In the genomic region with DNA sequence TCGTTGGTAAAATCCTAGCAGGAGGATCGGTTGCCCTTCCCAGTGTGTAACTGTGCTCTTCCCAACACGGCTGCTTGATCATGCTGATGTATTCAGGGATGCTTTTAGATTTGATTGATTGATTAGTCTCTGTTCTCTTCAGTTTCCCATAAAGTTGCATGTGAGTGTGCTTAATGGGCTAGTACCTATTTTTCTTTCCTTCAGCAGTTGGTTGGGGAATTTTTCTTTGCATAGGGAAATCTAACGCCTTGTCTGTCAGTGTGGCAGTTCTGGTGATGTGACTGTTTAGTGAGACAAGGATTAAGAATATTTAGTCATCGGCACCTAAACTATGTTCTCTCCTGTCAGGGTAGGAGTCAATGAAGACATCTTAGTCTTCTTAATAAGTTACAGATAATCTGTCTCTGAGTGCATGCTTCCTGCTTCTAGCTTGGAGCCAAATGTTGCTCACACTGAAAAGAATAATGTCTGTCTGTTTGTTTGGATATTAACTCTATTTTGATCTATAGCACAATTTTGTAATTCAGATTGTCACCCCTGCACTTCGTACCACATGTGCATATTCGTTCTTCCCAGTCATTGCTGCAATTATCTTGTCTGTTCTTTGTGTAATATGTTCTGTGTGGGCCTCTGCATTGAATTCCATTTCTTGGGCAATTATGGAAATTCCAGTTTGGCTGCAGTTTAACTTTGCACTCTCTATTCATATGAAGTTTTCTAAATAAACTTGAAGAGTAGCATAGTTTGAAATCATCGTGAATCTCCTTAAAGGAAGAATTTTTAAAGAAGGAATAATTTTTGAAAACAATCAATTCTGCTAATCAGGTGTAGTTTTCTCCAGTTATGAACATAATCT, we compare ENCODE assay signal across 14 cellular contexts.
DNase-seq lines count a peak whose midpoint lies in the region; ATAC-seq and TF ChIP-seq lines count a peak whose summit lies in the region.
"Had no signal": no experiment of that assay in that cellular context is flagged by ENCODE, and none has a peak within 500 bp of the region (broad histone marks: within the 10 kb centered on the region; RNA-seq: fewer than 3 reads in every experiment).

No MANE protein-coding gene starts in this region.

- H4K12ac ChIP-seq in trophoblast cell (ENCODE audit: low read depth, low read length) = no peak overlapping the region

- H3K4me3 ChIP-seq in fibroblast of pulmonary artery (replicated peaks; ENCODE audit: low read depth, low read length) (no peak overlapping the region), trophoblast cell (ENCODE audit: low read depth, low read length) (no peak overlapping the region)

- no peak overlapping the region for H2BK120ac ChIP-seq in trophoblast cell (ENCODE audit: insufficient read depth, low read length, poor library complexity)

- no peak overlapping the region for H2BK5ac ChIP-seq in trophoblast cell (ENCODE audit: low read depth, low read length, poor library complexity)

- ATAC-seq in stimulated activated memory B cell treated with anti-CD40 and anti-IgM and Interleukin-4, amounts not matched to agents 10 μg/mL and 1 μg/mL and 100 μg/mL, for 72 hours = no peak
- no peak for ATAC-seq in GM19467 (IDR thresholded peaks at IDR 0.05; ENCODE audit: unreplicated experiment)

- peaks cover 14% of the 10 kb centered on the region for H3K4me1 Mint-ChIP-seq in Calu3 (ENCODE audit: low read depth, unreplicated experiment)
- no peaks in the 10 kb centered on the region for H3K4me1 Mint-ChIP-seq in stimulated activated memory B cell treated with anti-CD40 and anti-IgM and Interleukin-4, amounts not matched to agents 10 μg/mL and 1 μg/mL and 100 μg/mL, for 72 hours

- no peaks in the 10 kb centered on the region for H3K27me3 Mint-ChIP-seq in Calu3 (ENCODE audit: unreplicated experiment)
- no peaks in the 10 kb centered on the region for H3K27me3 Mint-ChIP-seq in stimulated activated memory B cell treated with anti-CD40 and anti-IgM and Interleukin-4, amounts not matched to agents 10 μg/mL and 1 μg/mL and 100 μg/mL, for 72 hours

- CTCF ChIA-PET in Calu3 (lab: Charles Lee) = no interaction called here

- no peaks in the 10 kb centered on the region for H3K79me2 ChIP-seq in trophoblast cell (ENCODE audit: control insufficient read depth, insufficient read depth, low read length, poor library complexity)

- no peak overlapping the region for H2AFZ ChIP-seq in trophoblast cell (ENCODE audit: insufficient read depth, low read length, poor library complexity)

- peak overlapping the region; percentile 66 for H3K27ac Mint-ChIP-seq in Calu3 (ENCODE audit: unreplicated experiment)
- H3K27ac Mint-ChIP-seq in stimulated activated memory B cell treated with anti-CD40 and anti-IgM and Interleukin-4, amounts not matched to agents 10 μg/mL and 1 μg/mL and 100 μg/mL, for 72 hours = no peak overlapping the region
- H3K27ac Mint-ChIP-seq: H9 had no signal

- no peaks in the 10 kb centered on the region for H3K36me3 ChIP-seq in trophoblast cell (ENCODE audit: control insufficient read depth in 1 of 2, insufficient read depth in 2 of 2, low read length in 2 of 2)

- BruUV-seq in Calu3 (replicated peaks; lab: Mats Ljungman, UMichigan) = no TSS peak

- H3K14ac ChIP-seq in trophoblast cell (ENCODE audit: low read length) = no peak overlapping the region

- H3K9me3 ChIP-seq in trophoblast cell (ENCODE audit: insufficient read depth, low read depth, low read length) = no peaks in the 10 kb centered on the region

- no peak for DNase-seq in Calu3
- DNase-seq in amniotic epithelial cell (ENCODE audit: low read depth) = peak; percentile 34
- DNase-seq in fibroblast of pulmonary artery (ENCODE audit: low read depth) = peak; percentile 41
- peak; percentile 49 to 94 for DNase-seq in trophoblast cell
- no peak for DNase-seq in NK-92 treated with Interleukin-12 subunit alpha and Interleukin-12 subunit beta, amount 100 ng/mL, for 24 hours (lab: John Stamatoyannopoulos, UW)
- DNase-seq in activated CD8-positive, alpha-beta memory T cell treated with anti-CD3 and anti-CD28 coated beads, Interleukin-2, amount 50 U/mL, for 48 hours = no peak
- DNase-seq: Caco-2, EL, H9, NCI-H187 had no signal

- no peak overlapping the region for H3K4me3 Mint-ChIP-seq in Calu3 (ENCODE audit: low read depth, unreplicated experiment)
- H3K4me3 Mint-ChIP-seq in stimulated activated memory B cell treated with anti-CD40 and anti-IgM and Interleukin-4, amounts not matched to agents 10 μg/mL and 1 μg/mL and 100 μg/mL, for 72 hours = no peak overlapping the region
- H3K4me3 Mint-ChIP-seq: H9 had no signal

- no peak for TF ChIP-seq CTCF in Calu3 (IDR thresholded peaks at IDR 0.05; ENCODE audit: unreplicated experiment)
- no peak for TF ChIP-seq CTCF in fibroblast of pulmonary artery (IDR thresholded peaks at IDR 0.05; ENCODE audit: low read length, missing control alignments)

- no peak overlapping the region for H3K18ac ChIP-seq in trophoblast cell (ENCODE audit: low read length)

- H4K91ac ChIP-seq in trophoblast cell (ENCODE audit: low read depth, low read length) = no peak overlapping the region

- no peak overlapping the region for H3K9ac ChIP-seq in trophoblast cell (ENCODE audit: low read length)

- intact Hi-C loops in Calu3 (cut with micrococcal nuclease; ENCODE audit: unreplicated experiment) = no loop called here

- H3K4ac ChIP-seq in trophoblast cell (ENCODE audit: low read depth, low read length) = no peak overlapping the region

- H3K27me3 ChIP-seq in trophoblast cell (ENCODE audit: insufficient read depth, low read length) = no peaks in the 10 kb centered on the region

- H3K4me2 ChIP-seq in trophoblast cell (ENCODE audit: low read length) = no peak overlapping the region

- no peak overlapping the region for H2BK12ac ChIP-seq in trophoblast cell (ENCODE audit: low read length)

- H3K27ac ChIP-seq in trophoblast cell (ENCODE audit: low read depth, low read length) = no peak overlapping the region
- H3K27ac ChIP-seq: HL-60, RWPE1 had no signal

- no peak overlapping the region for H2AK5ac ChIP-seq in trophoblast cell (ENCODE audit: low read length)

- peaks cover under 1% of the 10 kb centered on the region for H3K9me3 Mint-ChIP-seq in Calu3 (ENCODE audit: low read depth, unreplicated experiment)
- peaks cover 3% of the 10 kb centered on the region for H3K9me3 Mint-ChIP-seq in stimulated activated memory B cell treated with anti-CD40 and anti-IgM and Interleukin-4, amounts not matched to agents 10 μg/mL and 1 μg/mL and 100 μg/mL, for 72 hours
- H3K9me3 Mint-ChIP-seq: H9 had no signal

- no peaks in the 10 kb centered on the region for H3K79me1 ChIP-seq in trophoblast cell (ENCODE audit: low read length)

- no peak overlapping the region for H3K23ac ChIP-seq in trophoblast cell (ENCODE audit: low read length)

- no peak overlapping the region for H4K8ac ChIP-seq in trophoblast cell (ENCODE audit: low read depth, low read length)

- no CpG with 5 or more reads among the region's 8 CpGs for WGBS in trophoblast cell (ENCODE audit: extremely low coverage, insufficient coverage, insufficient read length)

- H3K36me3 Mint-ChIP-seq in Calu3 (ENCODE audit: insufficient read depth, unreplicated experiment) = no peaks in the 10 kb centered on the region
- H3K36me3 Mint-ChIP-seq in stimulated activated memory B cell treated with anti-CD40 and anti-IgM and Interleukin-4, amounts not matched to agents 10 μg/mL and 1 μg/mL and 100 μg/mL, for 72 hours = no peaks in the 10 kb centered on the region

- H3K4me1 ChIP-seq in trophoblast cell (ENCODE audit: control insufficient read depth in 1 of 2, insufficient read depth in 2 of 2, low read length in 2 of 2) = no peaks in the 10 kb centered on the region

Comparison
In these comparisons a context has a peak if more than half of its experiments do, and no peak if none do; other contexts are left out.
1. DNase-seq: peak in amniotic epithelial cell (single experiment), fibroblast of pulmonary artery (single experiment) and trophoblast cell (2 of 2); none in Calu3 (single experiment), NK-92 treated with Interleukin-12 subunit alpha and Interleukin-12 subunit beta, amount 100 ng/mL, for 24 hours (single experiment) and activated CD8-positive, alpha-beta memory T cell treated with anti-CD3 and anti-CD28 coated beads, Interleukin-2, amount 50 U/mL, for 48 hours (single experiment).